9 cellular contexts compared by ENCODE assay signal in genomic region chr4:56668267-56668666, GRCh38. TPM values are rescaled to one million over a fixed set of nuclear protein-coding genes. Genes with fewer than 3 reads are reported as not detected.
A peak's percentile ranks its signal among the peaks of the same experiment; 100 is the strongest.
DNase-seq lines count a peak whose midpoint lies in the region; ATAC-seq and TF ChIP-seq lines count a peak whose summit lies in the region.
"Had no signal": no experiment of that assay in that cellular context is flagged by ENCODE, and none has a peak within 500 bp of the region (broad histone marks: within the 10 kb centered on the region; RNA-seq: fewer than 3 reads in every experiment).

No MANE protein-coding gene starts in this region.

- no peaks in the 10 kb centered on the region for H3K79me2 ChIP-seq in OCI-LY7 (ENCODE audit: insufficient read depth, low read depth, low read length)

- no peak overlapping the region for H3K27ac ChIP-seq in OCI-LY7 (ENCODE audit: low read depth, low read length, poor library complexity, severe bottlenecking)

- H3K9me3 ChIP-seq in OCI-LY7 (ENCODE audit: low read length): no peaks in the 10 kb centered on the region

- H3K4me3 ChIP-seq in AG04449 (ENCODE audit: low read depth, low read length) (no peak overlapping the region), OCI-LY7 (ENCODE audit: low read depth, low read length, poor library complexity, severe bottlenecking) (no peak overlapping the region), fibroblast of pulmonary artery (replicated peaks; ENCODE audit: low read depth, low read length) (no peak overlapping the region)

- H3K4me2 ChIP-seq in OCI-LY7 (ENCODE audit: low read length): no peak overlapping the region

- BruUV-seq in OCI-LY7 (replicated peaks; lab: Mats Ljungman, UMichigan): no TSS peak

- POLR2A ChIA-PET in AG04449 (lab: Yijun Ruan, JAX): no interaction called here
- POLR2A ChIA-PET in OCI-LY7 (lab: Charles Lee): no interaction called here

- H3K36me3 ChIP-seq in OCI-LY7 (ENCODE audit: insufficient read depth, low read length): no peaks in the 10 kb centered on the region

- TF ChIP-seq CTCF in AG04449 (IDR thresholded peaks at IDR 0.05; ENCODE audit: insufficient read depth, low read length, missing control alignments): peak; percentile 3
- peak; percentile 80 for TF ChIP-seq CTCF in OCI-LY7 (conservative IDR thresholded peaks at IDR 0.05; ENCODE audit: low read length)
- TF ChIP-seq CTCF in fibroblast of pulmonary artery (IDR thresholded peaks at IDR 0.05; ENCODE audit: low read length, missing control alignments): peak; percentile 41

- H2AFZ ChIP-seq in OCI-LY7 (ENCODE audit: low read length): no peak overlapping the region

- no peaks in the 10 kb centered on the region for H3K4me1 ChIP-seq in OCI-LY7 (ENCODE audit: insufficient read depth, low read length, poor library complexity, severe bottlenecking)

- intact Hi-C loops in OCI-LY7 (cut with micrococcal nuclease; ENCODE audit: unreplicated experiment): loop anchor here (1.0 to 2.0 kb wide), 3 partner anchors 89 to 168 kb away; no protein-coding TSS in a partner anchor

- no peaks in the 10 kb centered on the region for H4K20me1 ChIP-seq in OCI-LY7 (ENCODE audit: insufficient read depth, low read length)

- DNase-seq in AG04449 (ENCODE audit: low read depth, low spot score) (no peak), ELF-1 (ENCODE audit: low read depth, low spot score) (peak; percentile 60), OCI-LY7 (ENCODE audit: low spot score) (peak; percentile 56), fibroblast of pulmonary artery (ENCODE audit: low read depth) (no peak), NCI-H2196 treated with DMSO at 0.1 percent for 48 hours (lab: John Stamatoyannopoulos, UW; ENCODE audit: unreplicated experiment) (no peak)
- DNase-seq in stimulated activated CD4-positive, alpha-beta T cell treated with anti-CD3 and anti-CD28 coated beads, Interleukin-4, amount 100 ng/mL, for 24 hours: no peak
- DNase-seq: NK-92 treated with Interleukin-12 subunit alpha and Interleukin-12 subunit beta, amount 100 ng/mL, for 24 hours had no signal

- ATAC-seq in GM18873 (IDR thresholded peaks at IDR 0.05; ENCODE audit: low FRiP score, unreplicated experiment) (no peak), HG03460 (IDR thresholded peaks at IDR 0.05; ENCODE audit: unreplicated experiment) (no peak)

- no peaks in the 10 kb centered on the region for H3K9me2 ChIP-seq in OCI-LY7 (ENCODE audit: insufficient read depth, low read length)

- CTCF ChIA-PET in AG04449 (lab: Yijun Ruan, JAX) (no interaction called here), OCI-LY7 (lab: Charles Lee; ENCODE audit: unreplicated experiment) (no interaction called here)

RNA-seq across cellular contexts. Expression of gene HOPX, which starts 12.8 kb away (rescaled TPM):
- not detected in 2 replicates for total RNA-seq in OCI-LY7 (2014; rRNA removed; shearing (Covaris generic))
- total RNA-seq in OCI-LY7 (2022): not detected in 2 replicates

Comparison
In these comparisons a context has a peak if more than half of its experiments do, and no peak if none do; other contexts are left out.
1. DNase-seq: peak in ELF-1 (single experiment) and OCI-LY7 (single experiment); none in AG04449 (single experiment), fibroblast of pulmonary artery (single experiment), NCI-H2196 treated with DMSO at 0.1 percent for 48 hours (single experiment) and stimulated activated CD4-positive, alpha-beta T cell treated with anti-CD3 and anti-CD28 coated beads, Interleukin-4, amount 100 ng/mL, for 24 hours (single experiment).
2. CTCF ChIP-seq: peak in every context shown above with its lines; median percentile 80 in OCI-LY7; 41 in fibroblast of pulmonary artery; 3 in AG04449.